19 cellular contexts compared by ENCODE assay signal in genomic region chr4:142706381-142706780, GRCh38.
DNase-seq lines count a peak whose midpoint lies in the region; FAIRE-seq and TF ChIP-seq lines count a peak whose summit lies in the region.
"Had no signal": no experiment of that assay in that cellular context is flagged by ENCODE, and none has a peak within 500 bp of the region (broad histone marks: within the 10 kb centered on the region; RNA-seq: fewer than 3 reads in every experiment).

No MANE protein-coding gene starts in this region.

- TF ChIP-seq CTCF in D721Med (IDR thresholded peaks at IDR 0.05; ENCODE audit: insufficient read depth, missing control alignments) (no peak), WERI-Rb-1 (IDR thresholded peaks at IDR 0.05; ENCODE audit: low read depth, low read length) (no peak), left ventricle myocardium inferior (IDR thresholded peaks at IDR 0.05; ENCODE audit: borderline replicate concordance) (no peak)

- peaks cover 19% of the 10 kb centered on the region for H3K9me3 ChIP-seq in CD8-positive, alpha-beta memory T cell (ENCODE audit: low read length)
- H3K9me3 ChIP-seq in WERI-Rb-1 (ENCODE audit: severe bottlenecking), result peaks cover 3% of the 10 kb centered on the region
- no peaks in the 10 kb centered on the region for H3K9me3 ChIP-seq in left ventricle myocardium inferior (replicated peaks)

- H3K9me3 Mint-ChIP-seq in CD8-positive, alpha-beta memory T cell, result peaks cover 0 to 13% (median 7%) of the 10 kb centered on the region in 5 donors
- H3K9me3 Mint-ChIP-seq: H9 had no signal

- no peak overlapping the region for H3K27ac ChIP-seq in CD8-positive, alpha-beta memory T cell (ENCODE audit: low read depth, low read length)
- H3K27ac ChIP-seq in WERI-Rb-1 (no peak overlapping the region), left ventricle myocardium inferior (replicated peaks) (no peak overlapping the region)

- H3K27ac Mint-ChIP-seq in CD8-positive, alpha-beta memory T cell, result no peak overlapping the region
- H3K27ac Mint-ChIP-seq: CD4-positive, alpha-beta T cell; GM23338; H9 had no signal

- POLR2A ChIA-PET in CD8-positive, alpha-beta memory T cell (lab: Charles Lee), result no interaction called here

- no peak overlapping the region for H3K4me3 Mint-ChIP-seq in CD8-positive, alpha-beta memory T cell
- H3K4me3 Mint-ChIP-seq: CD4-positive, alpha-beta T cell; GM23338; H9 had no signal

- H3K36me3 Mint-ChIP-seq in CD8-positive, alpha-beta memory T cell, result peaks cover 0 to 5% (median 0%) of the 10 kb centered on the region in 3 donors

- H3K36me3 ChIP-seq in CD8-positive, alpha-beta memory T cell (ENCODE audit: insufficient read depth, low read length), result no peaks in the 10 kb centered on the region
- no peaks in the 10 kb centered on the region for H3K36me3 ChIP-seq in WERI-Rb-1
- H3K36me3 ChIP-seq in left ventricle myocardium inferior, result no peaks in the 10 kb centered on the region

- H3K27me3 Mint-ChIP-seq in CD8-positive, alpha-beta memory T cell, result peaks cover 0 to 1% of the 10 kb centered on the region in 2 donors
- H3K27me3 Mint-ChIP-seq: CD4-positive, alpha-beta T cell had no signal

- no peak for DNase-seq in CD8-positive, alpha-beta memory T cell
- DNase-seq in D721Med (ENCODE audit: insufficient read length, low spot score) (peak; percentile 27), NCI-H524 treated with DMSO at 0.1 percent for 48 hours (lab: John Stamatoyannopoulos, UW) (peak; percentile 11), WERI-Rb-1 (peak; percentile 63), left ventricle myocardium inferior (no peak), CD1c-positive myeloid dendritic cell (ENCODE audit: extremely low spot score) (no peak), globus pallidus (ENCODE audit: low spot score) (no peak)
- DNase-seq in stimulated activated CD4-positive, alpha-beta T cell treated with anti-CD3 and anti-CD28 coated beads, Interleukin-12 subunit alpha, Interleukin-12 subunit beta, amount 100 ng/mL, for 4 hours, result no peak
- DNase-seq: C1 segment of cervical spinal cord; Calu3; CD4-positive, alpha-beta T cell; COR-L47; DMS 273 treated with DMSO at 0.1 percent for 48 hours; EL; GDM1; H9 had no signal

- H3K4me1 ChIP-seq in CD8-positive, alpha-beta memory T cell (ENCODE audit: insufficient read depth, low read length), result peaks cover 62% of the 10 kb centered on the region
- H3K4me1 ChIP-seq in left ventricle myocardium inferior, result no peaks in the 10 kb centered on the region

- H3K4me1 Mint-ChIP-seq in CD8-positive, alpha-beta memory T cell, result peaks cover under 1 to 5% (median 2%) of the 10 kb centered on the region in 3 donors

- FAIRE-seq in D721Med (lab: Jason Lieb, UNC), result peak; percentile 98
- FAIRE-seq: GM12878, GM19239 had no signal

- CTCF ChIA-PET in CD8-positive, alpha-beta memory T cell (lab: Charles Lee), result no interaction called here

- no peaks in the 10 kb centered on the region for H3K27me3 ChIP-seq in CD8-positive, alpha-beta memory T cell (ENCODE audit: insufficient read depth, low read length, poor library complexity, severe bottlenecking)
- H3K27me3 ChIP-seq in WERI-Rb-1 (ENCODE audit: insufficient read depth, low read depth, severe bottlenecking) (no peaks in the 10 kb centered on the region), left ventricle myocardium inferior (ENCODE audit: low read depth) (no peaks in the 10 kb centered on the region)

- H3K4me3 ChIP-seq in CD8-positive, alpha-beta memory T cell (ENCODE audit: low read length), result peak overlapping the region; percentile 16
- no peak overlapping the region for H3K4me3 ChIP-seq in WERI-Rb-1 (ENCODE audit: low read depth, low read length)
- no peak overlapping the region for H3K4me3 ChIP-seq in left ventricle myocardium inferior
- H3K4me3 ChIP-seq: GM12878, GM23338 had no signal

- intact Hi-C loops in left ventricle myocardium inferior (cut with micrococcal nuclease), result no loop called here

Comparison
In these comparisons a context has a peak if more than half of its experiments do, and no peak if none do; other contexts are left out.
1. DNase-seq: peak in D721Med (single experiment), NCI-H524 treated with DMSO at 0.1 percent for 48 hours (single experiment) and WERI-Rb-1 (single experiment); none in CD8-positive, alpha-beta memory T cell (0 of 5), stimulated activated CD4-positive, alpha-beta T cell treated with anti-CD3 and anti-CD28 coated beads, Interleukin-12 subunit alpha, Interleukin-12 subunit beta, amount 100 ng/mL, for 4 hours (single experiment), left ventricle myocardium inferior (single experiment), CD1c-positive myeloid dendritic cell (single experiment) and globus pallidus (single experiment).